Comparison of ENCODE assay signal across 10 cellular contexts in the genomic region with DNA sequence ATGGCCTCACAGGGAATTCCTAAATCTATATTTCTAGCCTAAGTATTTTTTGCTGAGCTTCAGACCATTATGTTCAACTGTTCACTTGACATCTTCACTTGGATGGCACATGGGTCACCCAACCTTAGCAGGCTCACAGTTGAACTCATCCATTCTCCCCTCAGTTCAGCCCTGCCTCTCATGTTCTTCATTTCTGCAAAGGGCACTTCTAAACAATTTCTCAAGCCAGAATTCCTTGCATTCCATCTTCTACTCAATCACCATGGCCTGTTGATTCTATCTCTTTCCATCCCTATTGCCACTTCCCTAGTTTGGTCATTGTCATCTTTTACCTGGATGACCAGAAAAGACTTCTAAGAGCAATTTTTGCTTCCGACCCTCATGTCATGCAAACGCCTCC. TPM values are rescaled to one million over a fixed set of nuclear protein-coding genes. Genes with fewer than 3 reads are reported as not detected.
DNase-seq lines count a peak whose midpoint lies in the region; ATAC-seq and FAIRE-seq lines count a peak whose summit lies in the region.
"Had no signal": no experiment of that assay in that cellular context is flagged by ENCODE, and none has a peak within 500 bp of the region (broad histone marks: within the 10 kb centered on the region; RNA-seq: fewer than 3 reads in every experiment).

No MANE protein-coding gene starts in this region.

- H3K4me3 ChIP-seq in CD8-positive, alpha-beta memory T cell (ENCODE audit: low read length) = no peak overlapping the region
- H3K4me3 ChIP-seq in H7 (ENCODE audit: insufficient read depth, low read depth, low read length) = no peak overlapping the region

- CTCF ChIA-PET in CD8-positive, alpha-beta memory T cell (lab: Charles Lee) = interaction anchor here (2.6 to 3.0 kb wide), 2 partner anchors 125 to 199 kb away, joined by 10 to 14 read pairs; no protein-coding TSS in a partner anchor

- H3K36me3 ChIP-seq in CD8-positive, alpha-beta memory T cell (ENCODE audit: insufficient read depth, low read length) = no peaks in the 10 kb centered on the region
- H3K36me3 ChIP-seq in H7 (replicated peaks; ENCODE audit: control insufficient read depth, insufficient read depth, low read length) = no peaks in the 10 kb centered on the region

- intact Hi-C loops in sciatic nerve (cut with DNase I) = no loop called here
- intact Hi-C loops in head of caudate nucleus (cut with DNase I) = no loop called here

- no peaks in the 10 kb centered on the region for H3K9me3 ChIP-seq in CD8-positive, alpha-beta memory T cell (ENCODE audit: low read length)

- no peaks in the 10 kb centered on the region for H3K27me3 Mint-ChIP-seq in CD8-positive, alpha-beta memory T cell

- FAIRE-seq in GM19239 (lab: Jason Lieb, UNC) = no peak

- H3K4me1 ChIP-seq in CD8-positive, alpha-beta memory T cell (ENCODE audit: insufficient read depth, low read length) = no peaks in the 10 kb centered on the region

- H3K36me3 Mint-ChIP-seq in CD8-positive, alpha-beta memory T cell = no peaks in the 10 kb centered on the region

- H3K9me3 Mint-ChIP-seq in CD8-positive, alpha-beta memory T cell = no peaks in the 10 kb centered on the region

- H3K27ac Mint-ChIP-seq in CD8-positive, alpha-beta memory T cell = peak overlapping the region in 5 of 8 donors; percentile 8 to 96 (median 24)

- no peak for DNase-seq in CD8-positive, alpha-beta memory T cell
- peak; percentile 46 for DNase-seq in M059J (ENCODE audit: low read depth)
- DNase-seq in fibroblast of gingiva (ENCODE audit: low read depth) = peak; percentile 50
- no peak for DNase-seq in sciatic nerve (ENCODE audit: low spot score)
- DNase-seq in H7 = no peak
- DNase-seq in GM19239 (ENCODE audit: insufficient read length, low spot score) = no peak
- no peak for DNase-seq in retina
- DNase-seq in head of caudate nucleus = no peak
- DNase-seq: NK-92 treated with Interleukin-12 subunit alpha and Interleukin-12 subunit beta, amount 100 ng/mL, for 24 hours; T1000 had no signal

- no peak overlapping the region for H3K27ac ChIP-seq in CD8-positive, alpha-beta memory T cell (ENCODE audit: low read depth, low read length)

- peaks cover 1 to 8% (median 8%) of the 10 kb centered on the region in 3 donors for H3K4me1 Mint-ChIP-seq in CD8-positive, alpha-beta memory T cell

- POLR2A ChIA-PET in CD8-positive, alpha-beta memory T cell (lab: Charles Lee) = no interaction called here

- peak; percentile 9 for ATAC-seq in sciatic nerve

- H3K27me3 ChIP-seq in CD8-positive, alpha-beta memory T cell (ENCODE audit: insufficient read depth, low read length, poor library complexity, severe bottlenecking) = no peaks in the 10 kb centered on the region
- H3K27me3 ChIP-seq in H7 (ENCODE audit: control insufficient read depth, insufficient read depth, low read length) = no peaks in the 10 kb centered on the region

- H3K4me3 Mint-ChIP-seq in CD8-positive, alpha-beta memory T cell = no peak overlapping the region

RNA-seq across cellular contexts. Expression of gene RGS3, which starts 7.3 kb away (rescaled TPM):
- 10 to 100 TPM; 89.2 to 91.2 TPM for total RNA-seq in CD8-positive, alpha-beta memory T cell
- polyA plus RNA-seq in CD8-positive, alpha-beta memory T cell = 59.8 TPM
- 84.9 and 137 TPM in 2 replicates for total RNA-seq in M059J (2014; rRNA removed; shearing (Covaris generic))
- 43.1 TPM for total RNA-seq in sciatic nerve
- total RNA-seq in H7 (2014; rRNA removed; shearing (Covaris generic)) = 18.2 and 22.4 TPM in 2 replicates

RNA-seq across cellular contexts. Expression of gene C9orf43, which starts 45.7 kb away (rescaled TPM):
- under 1 TPM; 0.84 to 0.90 TPM for total RNA-seq in CD8-positive, alpha-beta memory T cell
- polyA plus RNA-seq in CD8-positive, alpha-beta memory T cell = 0.83 TPM
- total RNA-seq in M059J (2014; rRNA removed; shearing (Covaris generic)) = 0.05 and 1.1 TPM in 2 replicates
- 0.45 TPM for total RNA-seq in sciatic nerve
- 0.41 and 0.42 TPM in 2 replicates for total RNA-seq in H7 (2014; rRNA removed; shearing (Covaris generic))

RNA-seq across cellular contexts. Expression of gene POLE3, which starts 45.8 kb away (rescaled TPM):
- 10 to 100 TPM; 88.2 to 88.5 TPM for total RNA-seq in CD8-positive, alpha-beta memory T cell
- 115 TPM for polyA plus RNA-seq in CD8-positive, alpha-beta memory T cell
- total RNA-seq in M059J (2014; rRNA removed; shearing (Covaris generic)) = 144 and 155 TPM in 2 replicates
- total RNA-seq in sciatic nerve = 20.6 TPM
- 61.2 and 61.6 TPM in 2 replicates for total RNA-seq in H7 (2014; rRNA removed; shearing (Covaris generic))

RNA-seq across cellular contexts. Expression of gene ALAD, which starts 55.2 kb away (rescaled TPM):
- 10 to 100 TPM; 22.3 to 22.8 TPM for total RNA-seq in CD8-positive, alpha-beta memory T cell
- polyA plus RNA-seq in CD8-positive, alpha-beta memory T cell = 22.1 TPM
- total RNA-seq in M059J (2014; rRNA removed; shearing (Covaris generic)) = 8.2 and 11.2 TPM in 2 replicates
- total RNA-seq in sciatic nerve = 83.6 TPM
- total RNA-seq in H7 (2014; rRNA removed; shearing (Covaris generic)) = 10.9 and 11.6 TPM in 2 replicates

Comparison
In these comparisons a context has a peak if more than half of its experiments do, and no peak if none do; other contexts are left out.
1. DNase-seq: peak in M059J (single experiment) and fibroblast of gingiva (single experiment); none in CD8-positive, alpha-beta memory T cell (0 of 5), sciatic nerve (single experiment), H7 (single experiment), GM19239 (single experiment), retina (single experiment) and head of caudate nucleus (0 of 42).